Comparison of ENCODE assay signal across 1 cellular context in the genomic region with DNA sequence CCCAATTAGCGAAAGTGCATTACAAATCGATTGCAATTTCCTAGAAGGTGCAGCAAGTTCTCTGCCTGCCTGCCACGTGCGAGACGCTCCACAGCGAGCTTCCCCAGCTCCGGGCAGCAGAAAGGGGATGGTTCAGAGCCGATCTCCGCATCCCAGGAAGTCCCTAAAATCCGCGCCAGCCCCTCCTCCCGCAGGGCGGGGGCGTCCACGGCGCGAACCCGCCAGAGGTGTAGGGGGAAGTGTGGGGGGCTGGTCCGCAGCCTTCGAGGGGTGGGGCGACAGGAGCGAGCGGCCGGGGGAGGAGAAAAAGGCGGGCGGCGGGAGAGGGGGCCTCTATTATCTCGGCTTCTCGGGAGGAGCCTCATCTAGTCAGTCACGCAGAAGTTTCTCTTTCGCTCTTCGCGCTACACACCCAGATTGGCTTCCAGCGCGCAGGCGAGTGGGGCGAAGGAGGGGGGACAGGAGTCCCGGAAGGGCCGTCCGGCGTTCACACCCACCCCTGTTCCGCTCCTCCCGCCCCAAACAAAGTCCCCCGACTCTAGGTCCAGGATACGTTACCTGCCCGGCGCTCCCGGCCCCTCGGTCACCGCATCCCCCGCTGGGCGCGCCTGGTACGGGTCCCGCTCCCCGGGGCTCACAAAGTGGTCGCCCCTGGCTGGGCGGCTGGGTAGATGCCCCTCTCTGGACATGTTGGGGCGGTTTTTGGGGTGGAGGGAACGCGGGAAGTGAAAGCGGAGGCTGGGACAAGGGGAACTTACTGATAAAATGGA.
TF ChIP-seq lines count a peak whose summit lies in the region.

No MANE protein-coding gene starts in this region.

TF ChIP-seq in HepG2, 621 proteins besides CTCF, POLR2A, EP300 and RAD21 (continued from another document and continues in another):
- 0 out of 2 replicates have a peak, but pooled peaks have one; percentile 11 for TF ChIP-seq BHLHE40 (IDR thresholded peaks at IDR 0.05; ENCODE audit: low read length)
- no peak for TF ChIP-seq AHDC1 (CRISPR knock-in tag; IDR thresholded peaks at IDR 0.05; ENCODE audit: borderline replicate concordance)
- TF ChIP-seq ZNF883 (CRISPR knock-in tag; IDR thresholded peaks at IDR 0.05; ENCODE audit: not compliant biosample characterization) = no peak
- TF ChIP-seq GABPB1 (CRISPR knock-in tag; IDR thresholded peaks at IDR 0.05) = peak; percentile 64
- TF ChIP-seq HNF4G (IDR thresholded peaks at IDR 0.05; ENCODE audit: borderline replicate concordance, low read depth, low read length) = no peak
- TF ChIP-seq HNF4G (CRISPR knock-in tag; IDR thresholded peaks at IDR 0.05; ENCODE audit: borderline replicate concordance, low read depth) = no peak
- no peak for TF ChIP-seq ZFP82 (CRISPR knock-in tag; IDR thresholded peaks at IDR 0.05; ENCODE audit: borderline replicate concordance)
- no peak for TF ChIP-seq ZNF770 (CRISPR knock-in tag; IDR thresholded peaks at IDR 0.05)
- 0 out of 2 replicates have a peak, but pooled peaks have one; percentile 16 for TF ChIP-seq ZNF746 (CRISPR knock-in tag; IDR thresholded peaks at IDR 0.05)
- 0 out of 2 replicates have a peak, but pooled peaks have one; percentile 27 for TF ChIP-seq DZIP1 (CRISPR knock-in tag; IDR thresholded peaks at IDR 0.05)
- TF ChIP-seq HNRNPLL (IDR thresholded peaks at IDR 0.05; ENCODE audit: low read depth, low read length, poor library complexity, severe bottlenecking) = peak; percentile 66
- no peak for TF ChIP-seq KLF11 (CRISPR knock-in tag; IDR thresholded peaks at IDR 0.05)
- 0 out of 2 replicates have a peak, but pooled peaks have one; percentile 24 for TF ChIP-seq ZBTB7B (CRISPR knock-in tag; IDR thresholded peaks at IDR 0.05)
- TF ChIP-seq ZNF383 (CRISPR knock-in tag; IDR thresholded peaks at IDR 0.05; ENCODE audit: borderline replicate concordance) = no peak
- peak; percentile 56; the same call in 1 of the 2 replicates for TF ChIP-seq ZNF333 (CRISPR knock-in tag; IDR thresholded peaks at IDR 0.05; ENCODE audit: borderline replicate concordance)
- no peak for TF ChIP-seq MED1 (CRISPR knock-in tag; IDR thresholded peaks at IDR 0.05)
- no peak for TF ChIP-seq SOX5 (CRISPR knock-in tag; IDR thresholded peaks at IDR 0.05; ENCODE audit: borderline replicate concordance)
- TF ChIP-seq LRRFIP1 (CRISPR knock-in tag; conservative IDR thresholded peaks at IDR 0.05) = no peak
- TF ChIP-seq KDM5A (IDR thresholded peaks at IDR 0.05; ENCODE audit: borderline replicate concordance, low read length) = no peak
- TF ChIP-seq HOXD1 (CRISPR knock-in tag; IDR thresholded peaks at IDR 0.05) = 0 out of 2 replicates have a peak, but pooled peaks have one; percentile 17
- TF ChIP-seq TAF15 (IDR thresholded peaks at IDR 0.05; ENCODE audit: low read depth, low read length, poor library complexity, severe bottlenecking) = peak; percentile 25
- no peak for TF ChIP-seq CBFB (CRISPR knock-in tag; IDR thresholded peaks at IDR 0.05)
- peak; percentile 68 for TF ChIP-seq BCL6 (CRISPR knock-in tag; IDR thresholded peaks at IDR 0.05)
- TF ChIP-seq ZNF777 (CRISPR knock-in tag; IDR thresholded peaks at IDR 0.05) = peak; percentile 77
- TF ChIP-seq, protein P1, sequence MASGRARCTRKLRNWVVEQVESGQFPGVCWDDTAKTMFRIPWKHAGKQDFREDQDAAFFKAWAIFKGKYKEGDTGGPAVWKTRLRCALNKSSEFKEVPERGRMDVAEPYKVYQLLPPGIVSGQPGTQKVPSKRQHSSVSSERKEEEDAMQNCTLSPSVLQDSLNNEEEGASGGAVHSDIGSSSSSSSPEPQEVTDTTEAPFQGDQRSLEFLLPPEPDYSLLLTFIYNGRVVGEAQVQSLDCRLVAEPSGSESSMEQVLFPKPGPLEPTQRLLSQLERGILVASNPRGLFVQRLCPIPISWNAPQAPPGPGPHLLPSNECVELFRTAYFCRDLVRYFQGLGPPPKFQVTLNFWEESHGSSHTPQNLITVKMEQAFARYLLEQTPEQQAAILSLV (CRISPR knock-in tag; IDR thresholded peaks at IDR 0.05; ENCODE audit: borderline replicate concordance) = no peak
- no peak for TF ChIP-seq JUN (CRISPR knock-in tag; IDR thresholded peaks at IDR 0.05)
- TF ChIP-seq, protein P2, sequence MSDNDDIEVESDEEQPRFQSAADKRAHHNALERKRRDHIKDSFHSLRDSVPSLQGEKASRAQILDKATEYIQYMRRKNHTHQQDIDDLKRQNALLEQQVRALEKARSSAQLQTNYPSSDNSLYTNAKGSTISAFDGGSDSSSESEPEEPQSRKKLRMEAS (IDR thresholded peaks at IDR 0.05) = peak; percentile 32; the same call in 1 of the 2 replicates
- no peak for TF ChIP-seq MATR3 (CRISPR knock-in tag; IDR thresholded peaks at IDR 0.05)
- TF ChIP-seq, protein P3, sequence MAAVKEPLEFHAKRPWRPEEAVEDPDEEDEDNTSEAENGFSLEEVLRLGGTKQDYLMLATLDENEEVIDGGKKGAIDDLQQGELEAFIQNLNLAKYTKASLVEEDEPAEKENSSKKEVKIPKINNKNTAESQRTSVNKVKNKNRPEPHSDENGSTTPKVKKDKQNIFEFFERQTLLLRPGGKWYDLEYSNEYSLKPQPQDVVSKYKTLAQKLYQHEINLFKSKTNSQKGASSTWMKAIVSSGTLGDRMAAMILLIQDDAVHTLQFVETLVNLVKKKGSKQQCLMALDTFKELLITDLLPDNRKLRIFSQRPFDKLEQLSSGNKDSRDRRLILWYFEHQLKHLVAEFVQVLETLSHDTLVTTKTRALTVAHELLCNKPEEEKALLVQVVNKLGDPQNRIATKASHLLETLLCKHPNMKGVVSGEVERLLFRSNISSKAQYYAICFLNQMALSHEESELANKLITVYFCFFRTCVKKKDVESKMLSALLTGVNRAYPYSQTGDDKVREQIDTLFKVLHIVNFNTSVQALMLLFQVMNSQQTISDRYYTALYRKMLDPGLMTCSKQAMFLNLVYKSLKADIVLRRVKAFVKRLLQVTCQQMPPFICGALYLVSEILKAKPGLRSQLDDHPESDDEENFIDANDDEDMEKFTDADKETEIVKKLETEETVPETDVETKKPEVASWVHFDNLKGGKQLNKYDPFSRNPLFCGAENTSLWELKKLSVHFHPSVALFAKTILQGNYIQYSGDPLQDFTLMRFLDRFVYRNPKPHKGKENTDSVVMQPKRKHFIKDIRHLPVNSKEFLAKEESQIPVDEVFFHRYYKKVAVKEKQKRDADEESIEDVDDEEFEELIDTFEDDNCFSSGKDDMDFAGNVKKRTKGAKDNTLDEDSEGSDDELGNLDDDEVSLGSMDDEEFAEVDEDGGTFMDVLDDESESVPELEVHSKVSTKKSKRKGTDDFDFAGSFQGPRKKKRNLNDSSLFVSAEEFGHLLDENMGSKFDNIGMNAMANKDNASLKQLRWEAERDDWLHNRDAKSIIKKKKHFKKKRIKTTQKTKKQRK (IDR thresholded peaks at IDR 0.05; ENCODE audit: low read length) = no peak
- TF ChIP-seq ETV5 (CRISPR knock-in tag; IDR thresholded peaks at IDR 0.05; ENCODE audit: borderline replicate concordance) = 0 out of 2 replicates have a peak, but pooled peaks have one; percentile 5
- TF ChIP-seq, protein P4, sequence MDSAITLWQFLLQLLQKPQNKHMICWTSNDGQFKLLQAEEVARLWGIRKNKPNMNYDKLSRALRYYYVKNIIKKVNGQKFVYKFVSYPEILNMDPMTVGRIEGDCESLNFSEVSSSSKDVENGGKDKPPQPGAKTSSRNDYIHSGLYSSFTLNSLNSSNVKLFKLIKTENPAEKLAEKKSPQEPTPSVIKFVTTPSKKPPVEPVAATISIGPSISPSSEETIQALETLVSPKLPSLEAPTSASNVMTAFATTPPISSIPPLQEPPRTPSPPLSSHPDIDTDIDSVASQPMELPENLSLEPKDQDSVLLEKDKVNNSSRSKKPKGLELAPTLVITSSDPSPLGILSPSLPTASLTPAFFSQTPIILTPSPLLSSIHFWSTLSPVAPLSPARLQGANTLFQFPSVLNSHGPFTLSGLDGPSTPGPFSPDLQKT (CRISPR knock-in tag; IDR thresholded peaks at IDR 0.05; ENCODE audit: borderline replicate concordance) = no peak
- TF ChIP-seq CBX2 (IDR thresholded peaks at IDR 0.05; ENCODE audit: low read depth, low read length) = peak; percentile 27; the same call in 1 of the 2 replicates
- TF ChIP-seq CBX2 (CRISPR knock-in tag; IDR thresholded peaks at IDR 0.05; ENCODE audit: low read depth) = no peak
- no peak for TF ChIP-seq NONO (IDR thresholded peaks at IDR 0.05)
- 0 out of 2 replicates have a peak, but pooled peaks have one; percentile 29 for TF ChIP-seq NONO (CRISPR knock-in tag; conservative IDR thresholded peaks at IDR 0.05)
- TF ChIP-seq ZNF562 (CRISPR knock-in tag; IDR thresholded peaks at IDR 0.05; ENCODE audit: borderline replicate concordance) = peak; percentile 42; the same call in 1 of the 2 replicates
- TF ChIP-seq HMG20A (CRISPR knock-in tag; IDR thresholded peaks at IDR 0.05; ENCODE audit: borderline replicate concordance) = no peak
